Comparison of ENCODE assay signal across 35 cellular contexts in genomic region chr4:107500551-107500950, GRCh38.
"Had no signal": no experiment of that assay in that cellular context is flagged by ENCODE, and none has a peak within 500 bp of the region (broad histone marks: within the 10 kb centered on the region; RNA-seq: fewer than 3 reads in every experiment).

No MANE protein-coding gene starts in this region.

- H3K9ac ChIP-seq: parathyroid adenoma had no signal

- H3K79me2 ChIP-seq: parathyroid adenoma had no signal

- H3K27ac ChIP-seq: coronary artery, esophagus squamous epithelium, heart right ventricle, left ventricle myocardium inferior, lower lobe of right lung, neutrophil, parathyroid adenoma, prostate gland, right atrium auricular region, stomach, thyroid gland, upper lobe of left lung had no signal

- H3K4me1 Mint-ChIP-seq: immature natural killer cell; memory B cell; naive B cell; neural crest cell; stimulated activated effector memory CD8-positive, alpha-beta T cell treated with anti-CD3 and anti-CD28 coated beads, Interleukin-12 subunit alpha, Interleukin-12 subunit beta, amount 100 ng/mL, for 72 hours had no signal

- H3K4me2 ChIP-seq: smooth muscle cell had no signal

- H3K9me3 ChIP-seq: esophagus squamous epithelium, mucosa of descending colon, neutrophil, prostate gland, thyroid gland, upper lobe of left lung had no signal

- DNase-seq: dermis blood vessel endothelial cell; effector memory CD8-positive, alpha-beta T cell; erythroblast; esophagus squamous epithelium; foreskin melanocyte; glutamatergic neuron; heart right ventricle; hippocampal formation; immature natural killer cell; islet precursor cell; kidney glomerular epithelial cell; left colon; left ventricle myocardium inferior; lower lobe of right lung; mucosa of descending colon; naive B cell; stimulated activated CD4-positive, alpha-beta T cell treated with anti-CD3 and anti-CD28 coated beads, Interleukin-12 subunit alpha, Interleukin-12 subunit beta, amount 100 ng/mL, for 4 hours; stimulated activated CD4-positive, alpha-beta T cell treated with anti-CD3 and anti-CD28 coated beads, Interleukin-1b, Interleukin-23, amount 100 ng/mL, for 48 hours; stimulated activated CD4-positive, alpha-beta T cell treated with anti-CD3 and anti-CD28 coated beads, Interleukin-4, amount 100 ng/mL, for 24 hours; stimulated activated naive CD4-positive, alpha-beta T cell treated with Interleukin-2 at 50 U/mL for 16 hours; stomach; thyroid gland; upper lobe of left lung had no signal

- H3K9me3 Mint-ChIP-seq: neural crest cell had no signal

- H3K27me3 Mint-ChIP-seq: naive B cell; natural killer cell treated with Interleukin-12 subunit alpha and Interleukin-12 subunit beta and Interleukin-15 and Interleukin-18, amount 100 ng/mL, for 72 hours had no signal

- H3K4me3 ChIP-seq: coronary artery, esophagus squamous epithelium, heart right ventricle, left ventricle myocardium inferior, lower lobe of right lung, mucosa of descending colon, prostate gland, right atrium auricular region, smooth muscle cell, stomach, thyroid gland, upper lobe of left lung had no signal

- H3K27me3 ChIP-seq: esophagus squamous epithelium, heart right ventricle, neutrophil, right atrium auricular region, stomach, thyroid gland, upper lobe of left lung had no signal

- H3K36me3 Mint-ChIP-seq: memory B cell; mesothelial cell of epicardium; naive B cell; natural killer cell treated with Interleukin-12 subunit alpha and Interleukin-12 subunit beta and Interleukin-15 and Interleukin-18, amount 100 ng/mL, for 72 hours; stimulated activated effector memory CD8-positive, alpha-beta T cell treated with anti-CD3 and anti-CD28 coated beads, Interleukin-12 subunit alpha, Interleukin-12 subunit beta, amount 100 ng/mL, for 72 hours had no signal

- H2AFZ ChIP-seq: parathyroid adenoma had no signal

- H3K27ac Mint-ChIP-seq: effector memory CD8-positive, alpha-beta T cell; immature natural killer cell; memory B cell; mesothelial cell of epicardium; naive B cell; natural killer cell treated with Interleukin-12 subunit alpha and Interleukin-12 subunit beta and Interleukin-15 and Interleukin-18, amount 100 ng/mL, for 72 hours; stimulated activated effector memory CD8-positive, alpha-beta T cell treated with anti-CD3 and anti-CD28 coated beads, Interleukin-12 subunit alpha, Interleukin-12 subunit beta, amount 100 ng/mL, for 72 hours had no signal

- ATAC-seq: effector memory CD8-positive, alpha-beta T cell; heart right ventricle; left colon; lower lobe of right lung; mucosa of descending colon; natural killer cell treated with Interleukin-12 subunit alpha and Interleukin-12 subunit beta and Interleukin-15 and Interleukin-18, amount 100 ng/mL, for 72 hours; sciatic nerve; stimulated activated effector memory CD8-positive, alpha-beta T cell treated with anti-CD3 and anti-CD28 coated beads, Interleukin-12 subunit alpha, Interleukin-12 subunit beta, amount 100 ng/mL, for 72 hours had no signal

- H3K4me3 Mint-ChIP-seq: effector memory CD8-positive, alpha-beta T cell; immature natural killer cell; memory B cell; mesothelial cell of epicardium; naive B cell; natural killer cell treated with Interleukin-12 subunit alpha and Interleukin-12 subunit beta and Interleukin-15 and Interleukin-18, amount 100 ng/mL, for 72 hours; neural crest cell; stimulated activated effector memory CD8-positive, alpha-beta T cell treated with anti-CD3 and anti-CD28 coated beads, Interleukin-12 subunit alpha, Interleukin-12 subunit beta, amount 100 ng/mL, for 72 hours had no signal

- H3K4me1 ChIP-seq: esophagus squamous epithelium, heart right ventricle, left ventricle myocardium inferior, lower lobe of right lung, parathyroid adenoma, prostate gland, right atrium auricular region, stomach, thyroid gland, upper lobe of left lung had no signal

- H3K36me3 ChIP-seq: esophagus squamous epithelium, heart right ventricle, left ventricle myocardium inferior, lower lobe of right lung, neutrophil, prostate gland, right atrium auricular region, stomach, thyroid gland, upper lobe of left lung had no signal
